Comparison of ENCODE assay signal across 24 cellular contexts in the genomic region with DNA sequence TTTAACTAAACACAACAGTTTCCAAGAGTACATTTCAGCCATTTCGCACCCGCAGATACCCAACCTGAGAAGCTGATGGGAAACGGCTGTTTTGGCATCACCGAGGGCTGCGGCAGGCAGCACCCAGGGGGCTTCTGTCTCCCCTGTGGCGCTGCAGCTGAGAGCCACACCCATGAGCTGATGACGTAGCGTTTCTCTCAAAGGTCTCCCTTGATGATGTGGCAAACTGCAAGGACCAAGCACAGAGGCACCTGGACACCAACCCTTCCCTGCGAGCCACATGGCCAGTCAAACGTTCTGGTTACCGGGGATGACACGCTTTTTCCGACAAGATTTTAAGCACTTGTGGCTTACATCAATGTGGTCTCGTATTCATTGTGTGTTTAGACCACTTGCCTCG.
"Had no signal": no experiment of that assay in that cellular context is flagged by ENCODE, and none has a peak within 500 bp of the region (broad histone marks: within the 10 kb centered on the region; RNA-seq: fewer than 3 reads in every experiment).

No MANE protein-coding gene starts in this region.

- H3K36me3 ChIP-seq: Peyer's patch, SJCRH30 had no signal

- FAIRE-seq: astrocyte had no signal

- H3K4me3 ChIP-seq: Peyer's patch, SJCRH30 had no signal

- H3K9me3 ChIP-seq: Peyer's patch, SJCRH30 had no signal

- H3K27ac ChIP-seq: Peyer's patch, RWPE1, SJCRH30 had no signal

- ATAC-seq: activated CD4-positive, CD25-positive, alpha-beta regulatory T cell treated with anti-CD3 and anti-CD28 coated beads, Interleukin-2, amount 50 U/mL, for 24 hours; activated CD8-positive, alpha-beta memory T cell treated with anti-CD3 and anti-CD28 coated beads, Interleukin-2, amount 10 ng/mL, durations not matched to agents 7 days and 5 days; SK-N-SH treated with all-trans-retinoic acid at 6 μM for 48 hours had no signal

- H3K9me3 Mint-ChIP-seq: activated naive CD4-positive, alpha-beta T cell treated with anti-CD3 and anti-CD28 coated beads, Interleukin-2, amount 50 U/mL, for 24 hours; activated T-cell treated with anti-CD3 and anti-CD28 coated beads, Interleukin-2, amount 50 U/mL, for 24 hours; activated T-helper 1 cell treated with anti-CD3 and anti-CD28 coated beads, Interleukin-12 subunit alpha, Interleukin-12 subunit beta, Interleukin-2, Interleukin-4 antibody, amounts not matched to agents 30 ng/mL and 10 ng/mL and 1 ng/mL, durations not matched to agents 14 hours and 24 hours and 36 hours; brain; central memory CD8-positive, alpha-beta T cell; T-helper 1 cell treated with Interleukin-12 subunit alpha and Interleukin-12 subunit beta and Interleukin-4 antibody, amounts not matched to agents 30 μg/mL and 1 μg/mL, for 36 hours had no signal

- H3K4me1 ChIP-seq: Peyer's patch, SJCRH30 had no signal

- H3K27me3 ChIP-seq: Peyer's patch had no signal

- H3K4me3 Mint-ChIP-seq: activated CD8-positive, alpha-beta memory T cell treated with anti-CD3 and anti-CD28 coated beads, Interleukin-2, amount 10 ng/mL, durations not matched to agents 7 days and 5 days; activated naive CD4-positive, alpha-beta T cell treated with anti-CD3 and anti-CD28 coated beads, Interleukin-2, amount 50 U/mL, for 24 hours; activated T-cell treated with anti-CD3 and anti-CD28 coated beads, Interleukin-2, amount 50 U/mL, for 24 hours; activated T-helper 1 cell treated with anti-CD3 and anti-CD28 coated beads, Interleukin-12 subunit alpha, Interleukin-12 subunit beta, Interleukin-2, Interleukin-4 antibody, amounts not matched to agents 30 ng/mL and 10 ng/mL and 1 ng/mL, durations not matched to agents 14 hours and 24 hours and 36 hours; brain; central memory CD8-positive, alpha-beta T cell; T-helper 1 cell treated with Interleukin-12 subunit alpha and Interleukin-12 subunit beta and Interleukin-4 antibody, amounts not matched to agents 30 μg/mL and 1 μg/mL, for 36 hours had no signal

- H3K36me3 Mint-ChIP-seq: activated CD8-positive, alpha-beta memory T cell treated with anti-CD3 and anti-CD28 coated beads, Interleukin-2, amount 10 ng/mL, durations not matched to agents 7 days and 5 days; activated naive CD4-positive, alpha-beta T cell treated with anti-CD3 and anti-CD28 coated beads, Interleukin-2, amount 50 U/mL, for 24 hours; brain had no signal

- H3K27ac Mint-ChIP-seq: activated CD8-positive, alpha-beta memory T cell treated with anti-CD3 and anti-CD28 coated beads, Interleukin-2, amount 10 ng/mL, durations not matched to agents 7 days and 5 days; activated naive CD4-positive, alpha-beta T cell treated with anti-CD3 and anti-CD28 coated beads, Interleukin-2, amount 50 U/mL, for 24 hours; activated T-cell treated with anti-CD3 and anti-CD28 coated beads, Interleukin-2, amount 50 U/mL, for 24 hours; activated T-helper 1 cell treated with anti-CD3 and anti-CD28 coated beads, Interleukin-12 subunit alpha, Interleukin-12 subunit beta, Interleukin-2, Interleukin-4 antibody, amounts not matched to agents 30 ng/mL and 10 ng/mL and 1 ng/mL, durations not matched to agents 14 hours and 24 hours and 36 hours; brain; T-helper 1 cell treated with Interleukin-12 subunit alpha and Interleukin-12 subunit beta and Interleukin-4 antibody, amounts not matched to agents 30 μg/mL and 1 μg/mL, for 36 hours had no signal

- H3K4me1 Mint-ChIP-seq: activated CD8-positive, alpha-beta memory T cell treated with anti-CD3 and anti-CD28 coated beads, Interleukin-2, amount 10 ng/mL, durations not matched to agents 7 days and 5 days; activated naive CD4-positive, alpha-beta T cell treated with anti-CD3 and anti-CD28 coated beads, Interleukin-2, amount 50 U/mL, for 24 hours; brain; central memory CD8-positive, alpha-beta T cell had no signal

- DNase-seq: activated CD4-positive, alpha-beta T cell treated with anti-CD3 and anti-CD28 coated beads for 4 hours; activated CD4-positive, alpha-beta T cell treated with anti-CD3 and anti-CD28 coated beads, Interleukin-2, amount 50 U/mL, for 48 hours; activated CD8-positive, alpha-beta memory T cell treated with anti-CD3 and anti-CD28 coated beads, Interleukin-2, amount 10 ng/mL, durations not matched to agents 7 days and 5 days; activated effector memory CD4-positive, alpha-beta T cell treated with Interleukin-2 at 50 U/mL for 16 hours; activated naive CD4-positive, alpha-beta T cell; activated T-cell treated with anti-CD3 and anti-CD28 coated beads, Interleukin-2, amount 50 U/mL, for 24 hours; Karpas-422; NCI-H1105 treated with DMSO at 0.1 percent for 48 hours; NCI-H1930; NCI-H345; NCI-H510A; NCI-H526 treated with DMSO at 0.1 percent for 48 hours; Peyer's patch; Right ventricle myocardium superior; SJCRH30 had no signal
